In genomic region chr16:87791295-87792204, GRCh38 we compare ENCODE assay signal across 1 cellular context.
TF ChIP-seq lines count a peak whose summit lies in the region.

No MANE protein-coding gene starts in this region.

TF ChIP-seq in HepG2, 621 proteins besides CTCF, POLR2A, EP300 and RAD21 (continued from another document):
- TF ChIP-seq, protein P1, sequence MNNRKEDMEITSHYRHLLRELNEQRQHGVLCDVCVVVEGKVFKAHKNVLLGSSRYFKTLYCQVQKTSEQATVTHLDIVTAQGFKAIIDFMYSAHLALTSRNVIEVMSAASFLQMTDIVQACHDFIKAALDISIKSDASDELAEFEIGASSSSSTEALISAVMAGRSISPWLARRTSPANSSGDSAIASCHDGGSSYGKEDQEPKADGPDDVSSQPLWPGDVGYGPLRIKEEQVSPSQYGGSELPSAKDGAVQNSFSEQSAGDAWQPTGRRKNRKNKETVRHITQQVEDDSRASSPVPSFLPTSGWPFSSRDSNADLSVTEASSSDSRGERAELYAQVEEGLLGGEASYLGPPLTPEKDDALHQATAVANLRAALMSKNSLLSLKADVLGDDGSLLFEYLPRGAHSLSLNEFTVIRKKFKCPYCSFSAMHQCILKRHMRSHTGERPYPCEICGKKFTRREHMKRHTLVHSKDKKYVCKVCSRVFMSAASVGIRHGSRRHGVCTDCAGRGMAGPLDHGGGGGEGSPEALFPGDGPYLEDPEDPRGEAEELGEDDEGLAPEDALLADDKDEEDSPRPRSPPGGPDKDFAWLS (CRISPR knock-in tag; IDR thresholded peaks at IDR 0.05; ENCODE audit: borderline replicate concordance), result no peak
- TF ChIP-seq RARA (CRISPR knock-in tag; IDR thresholded peaks at IDR 0.05) (no peak), NR2F6 (IDR thresholded peaks at IDR 0.05) (peak; percentile 57; the same call in 1 of the 2 replicates), NR2F6 (CRISPR knock-in tag; IDR thresholded peaks at IDR 0.05) (peak; percentile 46; the same call in 1 of the 2 replicates), ZFP82 (CRISPR knock-in tag; IDR thresholded peaks at IDR 0.05; ENCODE audit: borderline replicate concordance) (0 out of 2 replicates have a peak, but pooled peaks have one; percentile 34), ATF7 (IDR thresholded peaks at IDR 0.05) (0 out of 2 replicates have a peak, but pooled peaks have one; percentile 34), ATF7 (CRISPR knock-in tag; IDR thresholded peaks at IDR 0.05) (no peak), ZNF784 (CRISPR knock-in tag; IDR thresholded peaks at IDR 0.05; ENCODE audit: borderline replicate concordance) (peak; percentile 56; the same call in 1 of the 2 replicates), ZBTB38 (CRISPR knock-in tag; IDR thresholded peaks at IDR 0.05) (0 out of 2 replicates have a peak, but pooled peaks have one; percentile 41), HNRNPL (IDR thresholded peaks at IDR 0.05; ENCODE audit: low read depth, low read length) (0 out of 2 replicates have a peak, but pooled peaks have one; percentile 65), ZNF740 (CRISPR knock-in tag; IDR thresholded peaks at IDR 0.05) (peak; percentile 64; the same call in 1 of the 2 replicates), ZNF549 (CRISPR knock-in tag; IDR thresholded peaks at IDR 0.05) (no peak), ZNF225 (CRISPR knock-in tag; IDR thresholded peaks at IDR 0.05) (0 out of 2 replicates have a peak, but pooled peaks have one; percentile 50)
- TF ChIP-seq, protein P2, sequence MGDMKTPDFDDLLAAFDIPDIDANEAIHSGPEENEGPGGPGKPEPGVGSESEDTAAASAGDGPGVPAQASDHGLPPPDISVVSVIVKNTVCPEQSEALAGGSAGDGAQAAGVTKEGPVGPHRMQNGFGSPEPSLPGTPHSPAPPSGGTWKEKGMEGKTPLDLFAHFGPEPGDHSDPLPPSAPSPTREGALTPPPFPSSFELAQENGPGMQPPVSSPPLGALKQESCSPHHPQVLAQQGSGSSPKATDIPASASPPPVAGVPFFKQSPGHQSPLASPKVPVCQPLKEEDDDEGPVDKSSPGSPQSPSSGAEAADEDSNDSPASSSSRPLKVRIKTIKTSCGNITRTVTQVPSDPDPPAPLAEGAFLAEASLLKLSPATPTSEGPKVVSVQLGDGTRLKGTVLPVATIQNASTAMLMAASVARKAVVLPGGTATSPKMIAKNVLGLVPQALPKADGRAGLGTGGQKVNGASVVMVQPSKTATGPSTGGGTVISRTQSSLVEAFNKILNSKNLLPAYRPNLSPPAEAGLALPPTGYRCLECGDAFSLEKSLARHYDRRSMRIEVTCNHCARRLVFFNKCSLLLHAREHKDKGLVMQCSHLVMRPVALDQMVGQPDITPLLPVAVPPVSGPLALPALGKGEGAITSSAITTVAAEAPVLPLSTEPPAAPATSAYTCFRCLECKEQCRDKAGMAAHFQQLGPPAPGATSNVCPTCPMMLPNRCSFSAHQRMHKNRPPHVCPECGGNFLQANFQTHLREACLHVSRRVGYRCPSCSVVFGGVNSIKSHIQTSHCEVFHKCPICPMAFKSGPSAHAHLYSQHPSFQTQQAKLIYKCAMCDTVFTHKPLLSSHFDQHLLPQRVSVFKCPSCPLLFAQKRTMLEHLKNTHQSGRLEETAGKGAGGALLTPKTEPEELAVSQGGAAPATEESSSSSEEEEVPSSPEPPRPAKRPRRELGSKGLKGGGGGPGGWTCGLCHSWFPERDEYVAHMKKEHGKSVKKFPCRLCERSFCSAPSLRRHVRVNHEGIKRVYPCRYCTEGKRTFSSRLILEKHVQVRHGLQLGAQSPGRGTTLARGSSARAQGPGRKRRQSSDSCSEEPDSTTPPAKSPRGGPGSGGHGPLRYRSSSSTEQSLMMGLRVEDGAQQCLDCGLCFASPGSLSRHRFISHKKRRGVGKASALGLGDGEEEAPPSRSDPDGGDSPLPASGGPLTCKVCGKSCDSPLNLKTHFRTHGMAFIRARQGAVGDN (CRISPR knock-in tag; IDR thresholded peaks at IDR 0.05), result peak; percentile 59
- TF ChIP-seq, protein P3, sequence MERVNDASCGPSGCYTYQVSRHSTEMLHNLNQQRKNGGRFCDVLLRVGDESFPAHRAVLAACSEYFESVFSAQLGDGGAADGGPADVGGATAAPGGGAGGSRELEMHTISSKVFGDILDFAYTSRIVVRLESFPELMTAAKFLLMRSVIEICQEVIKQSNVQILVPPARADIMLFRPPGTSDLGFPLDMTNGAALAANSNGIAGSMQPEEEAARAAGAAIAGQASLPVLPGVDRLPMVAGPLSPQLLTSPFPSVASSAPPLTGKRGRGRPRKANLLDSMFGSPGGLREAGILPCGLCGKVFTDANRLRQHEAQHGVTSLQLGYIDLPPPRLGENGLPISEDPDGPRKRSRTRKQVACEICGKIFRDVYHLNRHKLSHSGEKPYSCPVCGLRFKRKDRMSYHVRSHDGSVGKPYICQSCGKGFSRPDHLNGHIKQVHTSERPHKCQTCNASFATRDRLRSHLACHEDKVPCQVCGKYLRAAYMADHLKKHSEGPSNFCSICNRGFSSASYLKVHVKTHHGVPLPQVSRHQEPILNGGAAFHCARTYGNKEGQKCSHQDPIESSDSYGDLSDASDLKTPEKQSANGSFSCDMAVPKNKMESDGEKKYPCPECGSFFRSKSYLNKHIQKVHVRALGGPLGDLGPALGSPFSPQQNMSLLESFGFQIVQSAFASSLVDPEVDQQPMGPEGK (CRISPR knock-in tag; IDR thresholded peaks at IDR 0.05), result 0 out of 2 replicates have a peak, but pooled peaks have one; percentile 26
- TF ChIP-seq, protein P4, sequence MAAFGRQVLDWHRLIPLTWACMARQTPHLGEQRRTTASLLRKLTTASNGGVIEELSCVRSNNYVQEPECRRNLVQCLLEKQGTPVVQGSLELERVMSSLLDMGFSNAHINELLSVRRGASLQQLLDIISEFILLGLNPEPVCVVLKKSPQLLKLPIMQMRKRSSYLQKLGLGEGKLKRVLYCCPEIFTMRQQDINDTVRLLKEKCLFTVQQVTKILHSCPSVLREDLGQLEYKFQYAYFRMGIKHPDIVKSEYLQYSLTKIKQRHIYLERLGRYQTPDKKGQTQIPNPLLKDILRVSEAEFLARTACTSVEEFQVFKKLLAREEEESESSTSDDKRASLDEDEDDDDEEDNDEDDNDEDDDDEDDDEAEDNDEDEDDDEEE (CRISPR knock-in tag; IDR thresholded peaks at IDR 0.05), result no peak
- TF ChIP-seq, protein P5, sequence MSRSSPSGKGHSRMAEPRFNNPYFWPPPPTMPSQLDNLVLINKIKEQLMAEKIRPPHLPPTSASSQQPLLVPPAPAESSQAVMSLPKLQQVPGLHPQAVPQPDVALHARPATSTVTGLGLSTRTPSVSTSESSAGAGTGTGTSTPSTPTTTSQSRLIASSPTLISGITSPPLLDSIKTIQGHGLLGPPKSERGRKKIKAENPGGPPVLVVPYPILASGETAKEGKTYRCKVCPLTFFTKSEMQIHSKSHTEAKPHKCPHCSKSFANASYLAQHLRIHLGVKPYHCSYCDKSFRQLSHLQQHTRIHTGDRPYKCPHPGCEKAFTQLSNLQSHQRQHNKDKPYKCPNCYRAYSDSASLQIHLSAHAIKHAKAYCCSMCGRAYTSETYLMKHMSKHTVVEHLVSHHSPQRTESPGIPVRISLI (CRISPR knock-in tag; IDR thresholded peaks at IDR 0.05; ENCODE audit: borderline replicate concordance), result no peak
